9 cellular contexts compared by ENCODE assay signal in the genomic region with DNA sequence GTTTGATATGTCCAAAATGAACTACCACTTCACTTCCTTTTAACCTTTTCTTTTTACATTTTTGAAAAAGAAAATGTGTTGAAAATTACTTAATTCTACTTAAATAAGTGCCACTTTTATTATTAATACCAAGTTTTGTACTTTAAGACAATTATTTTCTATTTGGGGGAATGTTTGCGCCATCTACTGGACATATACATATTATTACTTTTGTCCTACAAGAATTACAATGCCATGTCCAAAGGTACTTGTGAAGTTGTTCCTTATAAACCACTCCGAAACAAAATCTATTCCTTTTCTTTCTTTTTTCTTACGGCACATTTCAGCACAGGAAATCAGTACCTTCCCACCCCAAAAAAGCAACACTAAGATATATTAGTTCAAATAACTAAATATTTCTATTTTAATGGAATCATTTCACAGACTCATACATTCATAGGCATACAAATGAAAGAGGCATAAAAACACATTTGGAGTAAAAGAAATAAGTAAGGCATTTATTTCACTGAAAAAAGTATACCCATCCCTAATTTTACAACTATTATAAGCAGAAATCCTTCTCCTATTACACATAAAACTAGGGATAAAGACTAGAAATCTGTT.
DNase-seq lines count a peak whose midpoint lies in the region; ATAC-seq, FAIRE-seq and TF ChIP-seq lines count a peak whose summit lies in the region.
"Had no signal": no experiment of that assay in that cellular context is flagged by ENCODE, and none has a peak within 500 bp of the region (broad histone marks: within the 10 kb centered on the region; RNA-seq: fewer than 3 reads in every experiment).

No MANE protein-coding gene starts in this region.

- no peaks in the 10 kb centered on the region for H3K9me3 Mint-ChIP-seq in activated naive CD4-positive, alpha-beta T cell treated with anti-CD3 and anti-CD28 coated beads, Interleukin-2, amount 10 ng/mL, durations not matched to agents 7 days and 5 days
- H3K9me3 Mint-ChIP-seq in activated T-cell treated with anti-CD3 and anti-CD28 coated beads, Interleukin-2, amount 50 U/mL, for 24 hours: no peaks in the 10 kb centered on the region

- H3K4me3 Mint-ChIP-seq in activated naive CD4-positive, alpha-beta T cell treated with anti-CD3 and anti-CD28 coated beads, Interleukin-2, amount 10 ng/mL, durations not matched to agents 7 days and 5 days: no peak overlapping the region
- H3K4me3 Mint-ChIP-seq in activated T-cell treated with anti-CD3 and anti-CD28 coated beads, Interleukin-2, amount 50 U/mL, for 24 hours: no peak overlapping the region

- intact Hi-C loops in testis (cut with DNase I; ENCODE audit: low total_unique reads): loop anchor here (10.0 kb wide), 1 partner anchor 304 kb away; no protein-coding TSS in a partner anchor

- no peaks in the 10 kb centered on the region for H3K4me1 Mint-ChIP-seq in activated naive CD4-positive, alpha-beta T cell treated with anti-CD3 and anti-CD28 coated beads, Interleukin-2, amount 10 ng/mL, durations not matched to agents 7 days and 5 days
- no peaks in the 10 kb centered on the region for H3K4me1 Mint-ChIP-seq in activated T-cell treated with anti-CD3 and anti-CD28 coated beads, Interleukin-2, amount 50 U/mL, for 24 hours (ENCODE audit: low read depth)

- H3K4me1 ChIP-seq in KMS-11 (ENCODE audit: low read depth, poor library complexity, severe bottlenecking): peaks cover 52% of the 10 kb centered on the region
- no peaks in the 10 kb centered on the region for H3K4me1 ChIP-seq in testis
- H3K4me1 ChIP-seq: SJCRH30 had no signal

- peak; percentile 94 for TF ChIP-seq CTCF in KMS-11 (conservative IDR thresholded peaks at IDR 0.05; ENCODE audit: low read depth, low read length)
- peak in 2 of 3 experiments; percentile 14 to 76 for TF ChIP-seq CTCF in testis (IDR thresholded peaks at IDR 0.05)

- no peaks in the 10 kb centered on the region for H3K27me3 ChIP-seq in KMS-11 (ENCODE audit: insufficient read depth, low read depth)
- no peaks in the 10 kb centered on the region for H3K27me3 ChIP-seq in testis
- H3K27me3 ChIP-seq: SJCRH30 had no signal

- no peak overlapping the region for H3K4me3 ChIP-seq in KMS-11 (IDR thresholded peaks at IDR 0.05; ENCODE audit: insufficient read depth, low read depth, low read length)
- H3K4me3 ChIP-seq in testis: no peak overlapping the region
- H3K4me3 ChIP-seq: SJCRH30 had no signal

- H3K27ac ChIP-seq in KMS-11 (no peak overlapping the region), testis (no peak overlapping the region)
- H3K27ac ChIP-seq: SJCRH30 had no signal

- DNase-seq in GM03348 (ENCODE audit: low spot score) (peak; percentile 22), SK-MEL-5 (ENCODE audit: low read depth, low spot score) (peak; percentile 77), frontal cortex (ENCODE audit: low spot score in 2 of 2) (peak in 1 of 2 donors; percentile 4), testis (no peak)
- DNase-seq in activated naive CD4-positive, alpha-beta T cell treated with anti-CD3 and anti-CD28 coated beads, Interleukin-2, amount 10 ng/mL, durations not matched to agents 7 days and 5 days: no peak
- DNase-seq in activated T-cell treated with anti-CD3 and anti-CD28 coated beads, Interleukin-2, amount 50 U/mL, for 24 hours: no peak

- no peaks in the 10 kb centered on the region for H4K20me1 ChIP-seq in KMS-11 (ENCODE audit: insufficient read depth)

- H3K9me3 ChIP-seq in testis: no peaks in the 10 kb centered on the region
- H3K9me3 ChIP-seq: SJCRH30 had no signal

- H3K36me3 ChIP-seq in KMS-11 (ENCODE audit: insufficient read depth) (no peaks in the 10 kb centered on the region), testis (ENCODE audit: low read depth, missing control alignments) (no peaks in the 10 kb centered on the region)
- H3K36me3 ChIP-seq: SJCRH30 had no signal

- FAIRE-seq in frontal cortex (lab: Jason Lieb, UNC): peak; percentile 98

- in situ Hi-C loops in SK-MEL-5 (cut with HindIII; ENCODE audit: low pct_unique_long_range_greater_than_20kb, low sequenced_read_pairs): loop anchor here (25.0 kb wide), 1 partner anchor 442 kb away; no protein-coding TSS in a partner anchor

- 41 to 42% methylated on average over 3 of the region's 3 CpGs for WGBS in testis, 2 donors

- H3K4me2 ChIP-seq in KMS-11: peak overlapping the region; percentile 19

- H3K36me3 Mint-ChIP-seq in activated naive CD4-positive, alpha-beta T cell treated with anti-CD3 and anti-CD28 coated beads, Interleukin-2, amount 10 ng/mL, durations not matched to agents 7 days and 5 days: no peaks in the 10 kb centered on the region
- H3K36me3 Mint-ChIP-seq in activated T-cell treated with anti-CD3 and anti-CD28 coated beads, Interleukin-2, amount 50 U/mL, for 24 hours (ENCODE audit: low read depth): no peaks in the 10 kb centered on the region

- H3K27ac Mint-ChIP-seq in activated naive CD4-positive, alpha-beta T cell treated with anti-CD3 and anti-CD28 coated beads, Interleukin-2, amount 10 ng/mL, durations not matched to agents 7 days and 5 days: no peak overlapping the region
- no peak overlapping the region for H3K27ac Mint-ChIP-seq in activated T-cell treated with anti-CD3 and anti-CD28 coated beads, Interleukin-2, amount 50 U/mL, for 24 hours

- H3K79me2 ChIP-seq in KMS-11 (ENCODE audit: insufficient read depth, low read depth): no peaks in the 10 kb centered on the region

- H3K27me3 Mint-ChIP-seq in activated naive CD4-positive, alpha-beta T cell treated with anti-CD3 and anti-CD28 coated beads, Interleukin-2, amount 10 ng/mL, durations not matched to agents 7 days and 5 days: no peaks in the 10 kb centered on the region
- H3K27me3 Mint-ChIP-seq in activated T-cell treated with anti-CD3 and anti-CD28 coated beads, Interleukin-2, amount 50 U/mL, for 24 hours: no peaks in the 10 kb centered on the region

- no peak overlapping the region for H2AFZ ChIP-seq in KMS-11 (ENCODE audit: low read depth)

- no peak for ATAC-seq in GM21515 (IDR thresholded peaks at IDR 0.05; ENCODE audit: unreplicated experiment)

- CTCF ChIA-PET in activated naive CD4-positive, alpha-beta T cell treated with anti-CD3 and anti-CD28 coated beads, Interleukin-2, amount 10 ng/mL, durations not matched to agents 7 days and 5 days (lab: Charles Lee): interaction anchor here (1.1 kb wide), 1 partner anchor 436 kb away, joined by 4 read pairs; no protein-coding TSS in a partner anchor

- no peak for TF ChIP-seq POLR2A in testis (IDR thresholded peaks at IDR 0.05)

- no peak overlapping the region for H3K9ac ChIP-seq in KMS-11

Comparison
In these comparisons a context has a peak if more than half of its experiments do, and no peak if none do; other contexts are left out.
1. DNase-seq: peak in GM03348 (single experiment) and SK-MEL-5 (single experiment); none in testis (single experiment), activated naive CD4-positive, alpha-beta T cell treated with anti-CD3 and anti-CD28 coated beads, Interleukin-2, amount 10 ng/mL, durations not matched to agents 7 days and 5 days (single experiment) and activated T-cell treated with anti-CD3 and anti-CD28 coated beads, Interleukin-2, amount 50 U/mL, for 24 hours (single experiment).